25 cellular contexts compared by ENCODE assay signal in genomic region chr6:156513504-156513903, GRCh38.
"Had no signal": no experiment of that assay in that cellular context is flagged by ENCODE, and none has a peak within 500 bp of the region (broad histone marks: within the 10 kb centered on the region; RNA-seq: fewer than 3 reads in every experiment).

No MANE protein-coding gene starts in this region.

- H3K4me3 Mint-ChIP-seq: naive thymus-derived CD8-positive, alpha-beta T cell; neural crest cell; stimulated activated effector memory CD8-positive, alpha-beta T cell treated with anti-CD3 and anti-CD28 coated beads, Interleukin-12 subunit alpha, Interleukin-12 subunit beta, amount 100 ng/mL, for 72 hours; stimulated activated naive CD8-positive, alpha-beta T cell treated with anti-CD3 and anti-CD28 coated beads, Interleukin-15, Interleukin-2, amounts not matched to agents 100 ng/mL and 50 ng/mL, for 24 hours had no signal

- H3K36me3 ChIP-seq: lower lobe of right lung, pancreas, prostate gland, spleen, transverse colon, upper lobe of left lung, vagina had no signal

- H3K4me1 Mint-ChIP-seq: neural crest cell had no signal

- H3K27ac ChIP-seq: lower lobe of right lung, pancreas, prostate gland, spleen, transverse colon, upper lobe of left lung, vagina had no signal

- H3K4me1 ChIP-seq: lower lobe of right lung, prostate gland, transverse colon, vagina had no signal

- H3K9me3 ChIP-seq: lower lobe of right lung, pancreas, prostate gland, transverse colon, upper lobe of left lung, vagina had no signal

- H3K36me3 Mint-ChIP-seq: stimulated activated effector memory CD8-positive, alpha-beta T cell treated with anti-CD3 and anti-CD28 coated beads, Interleukin-12 subunit alpha, Interleukin-12 subunit beta, amount 100 ng/mL, for 72 hours had no signal

- ATAC-seq: left cardiac atrium; left lobe of liver; lower lobe of right lung; naive thymus-derived CD8-positive, alpha-beta T cell; right cardiac atrium; sciatic nerve; stimulated activated effector memory CD8-positive, alpha-beta T cell treated with anti-CD3 and anti-CD28 coated beads, Interleukin-12 subunit alpha, Interleukin-12 subunit beta, amount 100 ng/mL, for 72 hours had no signal

- H3K9me3 Mint-ChIP-seq: stimulated activated effector memory CD8-positive, alpha-beta T cell treated with anti-CD3 and anti-CD28 coated beads, Interleukin-12 subunit alpha, Interleukin-12 subunit beta, amount 100 ng/mL, for 72 hours had no signal

- H3K4me3 ChIP-seq: lower lobe of right lung, pancreas, prostate gland, spleen, transverse colon, upper lobe of left lung, vagina had no signal

- H3K27me3 ChIP-seq: pancreas, spleen, transverse colon, upper lobe of left lung, vagina had no signal

- DNase-seq: hippocampal formation; kidney glomerular epithelial cell; left cardiac atrium; lower lobe of right lung; mammary epithelial cell; mesenchymal stem cell; naive thymus-derived CD8-positive, alpha-beta T cell; nucleus accumbens; pancreas; retina; right cardiac atrium; small intestine; spleen; stimulated activated CD4-positive, alpha-beta T cell treated with anti-CD3 and anti-CD28 coated beads, Interleukin-4, amount 100 ng/mL, for 24 hours; stimulated activated naive CD4-positive, alpha-beta T cell; substantia nigra; transverse colon; upper lobe of left lung had no signal

- H3K27ac Mint-ChIP-seq: naive thymus-derived CD8-positive, alpha-beta T cell; stimulated activated effector memory CD8-positive, alpha-beta T cell treated with anti-CD3 and anti-CD28 coated beads, Interleukin-12 subunit alpha, Interleukin-12 subunit beta, amount 100 ng/mL, for 72 hours; stimulated activated naive CD8-positive, alpha-beta T cell treated with anti-CD3 and anti-CD28 coated beads, Interleukin-15, Interleukin-2, amounts not matched to agents 100 ng/mL and 50 ng/mL, for 24 hours had no signal
